10 cellular contexts compared by ENCODE assay signal in genomic region chr18:907880-908512, GRCh38. TPM values are rescaled to one million over a fixed set of nuclear protein-coding genes. Genes with fewer than 3 reads are reported as not detected.
DNase-seq lines count a peak whose midpoint lies in the region; ATAC-seq and TF ChIP-seq lines count a peak whose summit lies in the region.
"Had no signal": no experiment of that assay in that cellular context is flagged by ENCODE, and none has a peak within 500 bp of the region (broad histone marks: within the 10 kb centered on the region; RNA-seq: fewer than 3 reads in every experiment).

No MANE protein-coding gene starts in this region.

- WGBS in heart left ventricle, 4 donors = 2 to 6% (median 3%) methylated on average over 42 to 51 of the region's 51 CpGs

- intact Hi-C loops in heart left ventricle (cut with DNase I) = no loop called here
- intact Hi-C loops in Right ventricle myocardium superior (cut with DNase I) = no loop called here

- no peaks in the 10 kb centered on the region for H3K9me3 ChIP-seq in heart left ventricle
- no peaks in the 10 kb centered on the region for H3K9me3 ChIP-seq in muscle layer of duodenum (ENCODE audit: control insufficient read depth in 1 of 2, low read length in 2 of 2)
- H3K9me3 ChIP-seq: adrenal gland had no signal

- TF ChIP-seq POLR2A in heart left ventricle (IDR thresholded peaks at IDR 0.05) = no peak

- DNase-seq in heart left ventricle = peak in 1 of 5 donors; percentile 58
- no peak for DNase-seq in Right ventricle myocardium superior
- no peak for DNase-seq in cardiac fibroblast (ENCODE audit: low read depth in 2 of 2)
- no peak for DNase-seq in kidney tubule cell (ENCODE audit: low spot score)
- no peak for DNase-seq in NK-92 treated with Interleukin-12 subunit alpha and Interleukin-12 subunit beta, amount 100 ng/mL, for 24 hours (lab: John Stamatoyannopoulos, UW)
- no peak for DNase-seq in NCI-H2107 treated with DMSO at 0.1 percent for 48 hours (lab: John Stamatoyannopoulos, UW; ENCODE audit: unreplicated experiment)
- DNase-seq in NOMO-1 (lab: John Stamatoyannopoulos, UW; ENCODE audit: unreplicated experiment in 2 of 2) = no peak
- DNase-seq: Kasumi-1 had no signal

- H3K4me3 ChIP-seq in heart left ventricle (peak overlapping the region; percentile 24 to 54 (median 44)), cardiac fibroblast (replicated peaks in 1 of 2; ENCODE audit: low read depth in 2 of 2, low read length in 2 of 2) (peak overlapping the region; percentile 14 to 26), muscle layer of duodenum (ENCODE audit: low read depth in 1 of 2, low read length in 2 of 2) (peak overlapping the region; percentile 63 to 74)

- ATAC-seq in heart left ventricle (peak in 1 of 4 donors; percentile 16), Right ventricle myocardium superior (ENCODE audit: poor library complexity) (no peak)

- no peak overlapping the region for H3K27ac ChIP-seq in heart left ventricle
- H3K27ac ChIP-seq in muscle layer of duodenum (ENCODE audit: low read length) = no peak overlapping the region
- H3K27ac ChIP-seq: adrenal gland had no signal

- no peaks in the 10 kb centered on the region for H3K36me3 ChIP-seq in heart left ventricle
- H3K36me3 ChIP-seq in muscle layer of duodenum (ENCODE audit: control insufficient read depth in 1 of 2, insufficient read depth in 2 of 2, low read length in 2 of 2) = no peaks in the 10 kb centered on the region
- H3K36me3 ChIP-seq: adrenal gland had no signal

- TF ChIP-seq CTCF in heart left ventricle (IDR thresholded peaks at IDR 0.05) (no peak), cardiac fibroblast (IDR thresholded peaks at IDR 0.05; ENCODE audit: low read depth, low read length) (no peak)

- H3K4me1 ChIP-seq in heart left ventricle (peaks cover 5 to 51% (median 29%) of the 10 kb centered on the region in 12 donors), muscle layer of duodenum (ENCODE audit: control insufficient read depth in 1 of 2, insufficient read depth in 2 of 2, low read length in 2 of 2) (peaks cover 0 to 50% of the 10 kb centered on the region in 2 donors)

- peaks cover 53 to 100% (median 81%) of the 10 kb centered on the region in 9 donors for H3K27me3 ChIP-seq in heart left ventricle
- peaks cover 62% of the 10 kb centered on the region for H3K27me3 ChIP-seq in muscle layer of duodenum (ENCODE audit: low read depth, low read length)

RNA-seq across cellular contexts. Expression of gene ADCYAP1, which starts 3.3 kb away (rescaled TPM):
- total RNA-seq in heart left ventricle (1 to 10 TPM in 1 of 9 donors, under 1 TPM in 4, not detected in 4; 0.08 to 2.5 (median 0.32) TPM), Right ventricle myocardium superior (not detected)
- polyA plus RNA-seq in heart left ventricle = under 1 TPM in 1 of 2 donors, not detected in 1; 0.15 TPM
